In genomic region chr3:140056047-140056446, GRCh38 we compare ENCODE assay signal across 27 cellular contexts.
"Had no signal": no experiment of that assay in that cellular context is flagged by ENCODE, and none has a peak within 500 bp of the region (broad histone marks: within the 10 kb centered on the region; RNA-seq: fewer than 3 reads in every experiment).

No MANE protein-coding gene starts in this region.

- H3K4me3 ChIP-seq: breast epithelium, esophagus squamous epithelium, heart right ventricle, left lung, lower lobe of right lung, neural progenitor cell, thoracic aorta, uterus had no signal

- H3K4me2 ChIP-seq: neural progenitor cell had no signal

- H3K9ac ChIP-seq: neural progenitor cell had no signal

- H2AFZ ChIP-seq: neural progenitor cell had no signal

- ATAC-seq: activated CD4-positive, alpha-beta T cell treated with anti-CD3 and anti-CD28 coated beads for 36 hours; activated CD8-positive, alpha-beta memory T cell treated with anti-CD3 and anti-CD28 coated beads, Interleukin-2, amount 10 ng/mL, durations not matched to agents 7 days and 5 days; activated CD8-positive, alpha-beta T cell treated with anti-CD3 and anti-CD28 coated beads, Interleukin-2, amount 10 ng/mL, durations not matched to agents 7 days and 5 days; activated naive CD4-positive, alpha-beta T cell treated with anti-CD3 and anti-CD28 coated beads, Interleukin-2, amount 50 U/mL, for 72 hours; heart right ventricle; left lung; lower lobe of right lung; natural killer cell; right cardiac atrium had no signal

- H3K27ac Mint-ChIP-seq: activated CD4-positive, alpha-beta T cell treated with anti-CD3 and anti-CD28 coated beads for 36 hours; activated CD8-positive, alpha-beta memory T cell treated with anti-CD3 and anti-CD28 coated beads, Interleukin-2, amount 10 ng/mL, durations not matched to agents 7 days and 5 days; activated CD8-positive, alpha-beta T cell treated with anti-CD3 and anti-CD28 coated beads, Interleukin-2, amount 10 ng/mL, durations not matched to agents 7 days and 5 days; activated naive CD4-positive, alpha-beta T cell treated with anti-CD3 and anti-CD28 coated beads, Interleukin-2, amount 50 U/mL, for 72 hours; activated T-helper 2 cell treated with anti-CD3 and anti-CD28 coated beads, Interferon-gamma antibody, Interleukin-2, Interleukin-4, amounts not matched to agents 10 μg/mL and 5 μg/mL and 100 μg/mL, durations not matched to agents 14 hours and 24 hours and 36 hours; dendritic cell treated with granulocyte-macrophage colony-stimulating factor and Interleukin-4, amounts not matched to agents 40 ng/mL and 50 ng/mL, for 4 days; endodermal cell; natural killer cell; neural progenitor cell had no signal

- H3K27me3 ChIP-seq: breast epithelium, esophagus squamous epithelium, left lung, neural progenitor cell, uterus had no signal

- H3K9me3 Mint-ChIP-seq: activated T-helper 2 cell treated with anti-CD3 and anti-CD28 coated beads, Interferon-gamma antibody, Interleukin-2, Interleukin-4, amounts not matched to agents 10 μg/mL and 5 μg/mL and 100 μg/mL, durations not matched to agents 14 hours and 24 hours and 36 hours; endodermal cell; neural progenitor cell had no signal

- H3K4me1 Mint-ChIP-seq: activated CD4-positive, alpha-beta T cell treated with anti-CD3 and anti-CD28 coated beads for 36 hours; activated CD8-positive, alpha-beta memory T cell treated with anti-CD3 and anti-CD28 coated beads, Interleukin-2, amount 10 ng/mL, durations not matched to agents 7 days and 5 days; central memory CD8-positive, alpha-beta T cell; natural killer cell had no signal

- H3K4me1 ChIP-seq: breast epithelium, esophagus squamous epithelium, heart right ventricle, left lung, lower lobe of right lung, uterus had no signal

- H3K27ac ChIP-seq: breast epithelium, esophagus squamous epithelium, heart right ventricle, left lung, lower lobe of right lung, neural progenitor cell, thoracic aorta, uterus had no signal

- DNase-seq: activated CD4-positive, alpha-beta T cell treated with anti-CD3 and anti-CD28 coated beads for 36 hours; activated CD4-positive, CD25-positive, alpha-beta regulatory T cell; activated CD8-positive, alpha-beta memory T cell treated with anti-CD3 and anti-CD28 coated beads, Interleukin-2, amount 10 ng/mL, durations not matched to agents 7 days and 5 days; activated CD8-positive, alpha-beta T cell treated with anti-CD3 and anti-CD28 coated beads, Interleukin-2, amount 10 ng/mL, durations not matched to agents 7 days and 5 days; activated naive CD4-positive, alpha-beta T cell; activated T-cell treated with anti-CD3 and anti-CD28 coated beads, Interleukin-2, amount 50 U/mL, for 48 hours; endodermal cell; esophagus squamous epithelium; foreskin melanocyte; heart right ventricle; kidney glomerular epithelial cell; left lung; lower lobe of right lung; mesenchymal stem cell; natural killer cell; occipital lobe; stimulated activated CD4-positive, alpha-beta T cell treated with anti-CD3 and anti-CD28 coated beads, Interleukin-2, amount 100 ng/mL, for 48 hours; stimulated activated naive CD4-positive, alpha-beta T cell treated with Interleukin-2 at 50 U/mL for 16 hours; uterus had no signal

- H3K4me3 Mint-ChIP-seq: activated CD4-positive, alpha-beta T cell treated with anti-CD3 and anti-CD28 coated beads for 36 hours; activated CD8-positive, alpha-beta memory T cell treated with anti-CD3 and anti-CD28 coated beads, Interleukin-2, amount 10 ng/mL, durations not matched to agents 7 days and 5 days; activated CD8-positive, alpha-beta T cell treated with anti-CD3 and anti-CD28 coated beads, Interleukin-2, amount 10 ng/mL, durations not matched to agents 7 days and 5 days; central memory CD8-positive, alpha-beta T cell; dendritic cell treated with granulocyte-macrophage colony-stimulating factor and Interleukin-4, amounts not matched to agents 40 ng/mL and 50 ng/mL, for 4 days; endodermal cell; natural killer cell; neural progenitor cell had no signal

- H3K36me3 Mint-ChIP-seq: activated CD8-positive, alpha-beta memory T cell treated with anti-CD3 and anti-CD28 coated beads, Interleukin-2, amount 10 ng/mL, durations not matched to agents 7 days and 5 days; activated naive CD4-positive, alpha-beta T cell treated with anti-CD3 and anti-CD28 coated beads, Interleukin-2, amount 50 U/mL, for 72 hours; natural killer cell; neural progenitor cell had no signal

- H3K9me3 ChIP-seq: breast epithelium, esophagus squamous epithelium, heart right ventricle, lower lobe of right lung, thoracic aorta, uterus had no signal

- H3K27me3 Mint-ChIP-seq: activated CD8-positive, alpha-beta memory T cell treated with anti-CD3 and anti-CD28 coated beads, Interleukin-2, amount 10 ng/mL, durations not matched to agents 7 days and 5 days; dendritic cell treated with granulocyte-macrophage colony-stimulating factor and Interleukin-4, amounts not matched to agents 40 ng/mL and 50 ng/mL, for 4 days had no signal

- H3K36me3 ChIP-seq: breast epithelium, esophagus squamous epithelium, heart right ventricle, left lung, lower lobe of right lung, neural progenitor cell, thoracic aorta, uterus had no signal
